In the genomic region with DNA sequence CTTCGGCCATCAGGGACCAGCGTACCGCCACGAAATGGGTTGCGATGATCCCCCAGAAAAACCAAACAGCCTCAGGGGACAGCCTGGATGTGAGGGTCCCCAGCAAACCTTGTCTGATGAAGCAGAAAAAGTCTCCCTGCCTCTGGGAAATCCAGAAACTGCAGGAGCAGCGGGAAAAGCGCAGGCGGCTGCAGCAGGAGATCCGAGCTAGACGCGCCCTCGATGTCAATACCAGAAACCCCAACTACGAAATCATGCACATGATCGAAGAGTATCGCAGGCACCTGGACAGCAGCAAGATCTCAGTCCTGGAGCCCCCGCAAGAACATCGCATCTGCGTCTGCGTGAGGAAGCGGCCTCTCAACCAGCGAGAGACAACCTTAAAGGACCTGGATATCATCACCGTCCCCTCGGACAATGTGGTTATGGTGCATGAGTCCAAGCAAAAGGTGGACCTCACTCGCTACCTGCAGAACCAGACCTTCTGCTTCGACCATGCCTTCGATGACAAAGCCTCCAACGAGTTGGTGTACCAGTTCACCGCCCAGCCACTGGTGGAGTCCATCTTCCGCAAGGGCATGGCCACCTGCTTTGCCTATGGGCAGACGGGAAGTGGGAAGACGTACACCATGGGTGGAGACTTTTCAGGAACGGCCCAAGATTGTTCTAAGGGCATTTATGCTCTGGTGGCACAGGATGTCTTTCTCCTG, we compare ENCODE assay signal across 38 cellular contexts. TPM values are rescaled to one million over a fixed set of nuclear protein-coding genes. Genes with fewer than 3 reads are reported as not detected.
"Had no signal": no experiment of that assay in that cellular context is flagged by ENCODE, and none has a peak within 500 bp of the region (broad histone marks: within the 10 kb centered on the region; RNA-seq: fewer than 3 reads in every experiment).

No MANE protein-coding gene starts in this region.

- ATAC-seq: activated CD8-positive, alpha-beta T cell treated with anti-CD3 and anti-CD28 coated beads for 36 hours; activated naive CD8-positive, alpha-beta T cell treated with anti-CD3 and anti-CD28 coated beads, Interleukin-2, amount 50 U/mL, for 24 hours; activated T-cell treated with anti-CD3 and anti-CD28 coated beads, Interleukin-2, amount 50 U/mL, for 4 hours; activated T-cell treated with anti-CD3 and anti-CD28 coated beads, Interleukin-2, amount 50 U/mL, for 72 hours; activated T-helper 17 cell treated with anti-CD3 and anti-CD28 coated beads, Interleukin-2, amount 50 U/mL, for 72 hours had no signal

- FAIRE-seq: TTC549 had no signal

- H3K9me3 Mint-ChIP-seq: activated CD4-positive, alpha-beta T cell treated with anti-CD3 and anti-CD28 coated beads, Interleukin-2, amount 10 ng/mL, durations not matched to agents 24 days and 14 days; activated naive CD4-positive, alpha-beta T cell treated with anti-CD3 and anti-CD28 coated beads, Interleukin-2, amount 50 U/mL, for 24 hours had no signal

- H3K4me3 Mint-ChIP-seq: activated B cell treated with CpG ODN at 0.5 μM for 24 hours; activated CD4-positive, alpha-beta memory T cell treated with anti-CD3 and anti-CD28 coated beads for 36 hours; activated CD4-positive, alpha-beta T cell treated with anti-CD3 and anti-CD28 coated beads, Interleukin-2, amount 10 ng/mL, durations not matched to agents 24 days and 14 days; activated CD8-positive, alpha-beta T cell treated with anti-CD3 and anti-CD28 coated beads for 36 hours; activated naive CD4-positive, alpha-beta T cell treated with anti-CD3 and anti-CD28 coated beads, Interleukin-2, amount 10 ng/mL, durations not matched to agents 7 days and 5 days; activated naive CD4-positive, alpha-beta T cell treated with anti-CD3 and anti-CD28 coated beads, Interleukin-2, amount 50 U/mL, for 24 hours; activated naive CD8-positive, alpha-beta T cell; activated naive CD8-positive, alpha-beta T cell treated with anti-CD3 and anti-CD28 coated beads, Interleukin-2, amount 10 ng/mL, durations not matched to agents 7 days and 5 days; activated naive CD8-positive, alpha-beta T cell treated with anti-CD3 and anti-CD28 coated beads, Interleukin-2, amount 50 U/mL, for 24 hours; activated T-cell treated with anti-CD3 and anti-CD28 coated beads, Interleukin-2, amount 50 U/mL, for 4 hours; activated T-cell treated with anti-CD3 and anti-CD28 coated beads, Interleukin-2, amount 50 U/mL, for 72 hours; activated T-helper 1 cell treated with anti-CD3 and anti-CD28 coated beads, Interleukin-12 subunit alpha, Interleukin-12 subunit beta, Interleukin-2, Interleukin-4 antibody, amounts not matched to agents 30 ng/mL and 10 ng/mL and 1 ng/mL, durations not matched to agents 14 hours and 24 hours and 36 hours; activated T-helper 17 cell treated with anti-CD3 and anti-CD28 coated beads, Interleukin-2, amount 50 U/mL, for 72 hours; brain; T-helper 1 cell treated with Interleukin-12 subunit alpha and Interleukin-12 subunit beta and Interleukin-4 antibody, amounts not matched to agents 30 μg/mL and 1 μg/mL, for 36 hours; T-helper 2 cell treated with Interferon-gamma antibody and Interleukin-4, amounts not matched to agents 5 μg/mL and 100 μg/mL, for 36 hours had no signal

- H3K36me3 ChIP-seq: ascending aorta had no signal

- H3K4me1 ChIP-seq: ascending aorta had no signal

- H3K27ac ChIP-seq: ascending aorta, VCaP had no signal

- H3K4me3 ChIP-seq: ascending aorta had no signal

- H3K4me1 Mint-ChIP-seq: activated B cell treated with CpG ODN at 0.5 μM for 24 hours; activated CD4-positive, alpha-beta T cell treated with anti-CD3 and anti-CD28 coated beads, Interleukin-2, amount 10 ng/mL, durations not matched to agents 24 days and 14 days; activated naive CD4-positive, alpha-beta T cell treated with anti-CD3 and anti-CD28 coated beads, Interleukin-2, amount 10 ng/mL, durations not matched to agents 7 days and 5 days; activated naive CD4-positive, alpha-beta T cell treated with anti-CD3 and anti-CD28 coated beads, Interleukin-2, amount 50 U/mL, for 24 hours; activated naive CD8-positive, alpha-beta T cell treated with anti-CD3 and anti-CD28 coated beads, Interleukin-2, amount 10 ng/mL, durations not matched to agents 7 days and 5 days; activated naive CD8-positive, alpha-beta T cell treated with anti-CD3 and anti-CD28 coated beads, Interleukin-2, amount 50 U/mL, for 24 hours; activated T-helper 17 cell treated with anti-CD3 and anti-CD28 coated beads, Interleukin-2, amount 50 U/mL, for 72 hours had no signal

- H3K9me3 ChIP-seq: ascending aorta had no signal

- H3K27ac Mint-ChIP-seq: activated B cell treated with CpG ODN at 0.5 μM for 24 hours; activated CD4-positive, alpha-beta memory T cell treated with anti-CD3 and anti-CD28 coated beads for 36 hours; activated CD4-positive, alpha-beta T cell treated with anti-CD3 and anti-CD28 coated beads, Interleukin-2, amount 10 ng/mL, durations not matched to agents 24 days and 14 days; activated CD8-positive, alpha-beta T cell treated with anti-CD3 and anti-CD28 coated beads for 36 hours; activated naive CD4-positive, alpha-beta T cell treated with anti-CD3 and anti-CD28 coated beads, Interleukin-2, amount 10 ng/mL, durations not matched to agents 7 days and 5 days; activated naive CD4-positive, alpha-beta T cell treated with anti-CD3 and anti-CD28 coated beads, Interleukin-2, amount 50 U/mL, for 24 hours; activated naive CD8-positive, alpha-beta T cell; activated naive CD8-positive, alpha-beta T cell treated with anti-CD3 and anti-CD28 coated beads, Interleukin-2, amount 10 ng/mL, durations not matched to agents 7 days and 5 days; activated naive CD8-positive, alpha-beta T cell treated with anti-CD3 and anti-CD28 coated beads, Interleukin-2, amount 50 U/mL, for 24 hours; activated T-cell treated with anti-CD3 and anti-CD28 coated beads, Interleukin-2, amount 50 U/mL, for 72 hours; activated T-helper 1 cell treated with anti-CD3 and anti-CD28 coated beads, Interleukin-12 subunit alpha, Interleukin-12 subunit beta, Interleukin-2, Interleukin-4 antibody, amounts not matched to agents 30 ng/mL and 10 ng/mL and 1 ng/mL, durations not matched to agents 14 hours and 24 hours and 36 hours; activated T-helper 17 cell treated with anti-CD3 and anti-CD28 coated beads, Interleukin-2, amount 50 U/mL, for 72 hours; brain; T-helper 1 cell treated with Interleukin-12 subunit alpha and Interleukin-12 subunit beta and Interleukin-4 antibody, amounts not matched to agents 30 μg/mL and 1 μg/mL, for 36 hours; T-helper 2 cell treated with Interferon-gamma antibody and Interleukin-4, amounts not matched to agents 5 μg/mL and 100 μg/mL, for 36 hours had no signal

- H3K36me3 Mint-ChIP-seq: activated CD4-positive, alpha-beta memory T cell treated with anti-CD3 and anti-CD28 coated beads for 36 hours; activated naive CD4-positive, alpha-beta T cell treated with anti-CD3 and anti-CD28 coated beads, Interleukin-2, amount 10 ng/mL, durations not matched to agents 7 days and 5 days; activated naive CD4-positive, alpha-beta T cell treated with anti-CD3 and anti-CD28 coated beads, Interleukin-2, amount 50 U/mL, for 24 hours; activated naive CD8-positive, alpha-beta T cell; activated naive CD8-positive, alpha-beta T cell treated with anti-CD3 and anti-CD28 coated beads, Interleukin-2, amount 10 ng/mL, durations not matched to agents 7 days and 5 days; brain had no signal

- DNase-seq: activated B cell treated with CpG ODN at 0.5 μM for 24 hours; activated CD4-positive, alpha-beta memory T cell treated with anti-CD3 and anti-CD28 coated beads for 36 hours; activated CD4-positive, alpha-beta T cell treated with anti-CD3 and anti-CD28 coated beads for 4 hours; activated CD4-positive, alpha-beta T cell treated with anti-CD3 and anti-CD28 coated beads, Interleukin-2, amount 10 ng/mL, durations not matched to agents 24 days and 14 days; activated CD4-positive, alpha-beta T cell treated with anti-CD3 and anti-CD28 coated beads, Interleukin-2, amount 50 U/mL, for 1 hour; activated CD4-positive, alpha-beta T cell treated with anti-CD3 and anti-CD28 coated beads, Interleukin-2, amount 50 U/mL, for 4 hours; activated CD4-positive, CD25-positive, alpha-beta regulatory T cell treated with anti-CD3 and anti-CD28 coated beads, Interleukin-2, amount 50 U/mL, for 72 hours; activated CD8-positive, alpha-beta memory T cell treated with anti-CD3 and anti-CD28 coated beads, Interleukin-2, amount 50 U/mL, for 4 hours; activated CD8-positive, alpha-beta T cell treated with anti-CD3 and anti-CD28 coated beads for 36 hours; activated effector memory CD4-positive, alpha-beta T cell treated with Interleukin-2 at 50 U/mL for 16 hours; activated gamma-delta T cell; activated naive CD4-positive, alpha-beta T cell treated with anti-CD3 and anti-CD28 coated beads, Interleukin-2, amount 10 ng/mL, durations not matched to agents 7 days and 5 days; activated naive CD4-positive, alpha-beta T cell treated with Interleukin-2 at 50 U/mL for 16 hours; activated naive CD8-positive, alpha-beta T cell treated with anti-CD3 and anti-CD28 coated beads, Interleukin-2, amount 10 ng/mL, durations not matched to agents 7 days and 5 days; activated naive CD8-positive, alpha-beta T cell treated with anti-CD3 and anti-CD28 coated beads, Interleukin-2, amount 50 U/mL, for 24 hours; activated T-cell treated with anti-CD3 and anti-CD28 coated beads for 4 hours; activated T-cell treated with anti-CD3 and anti-CD28 coated beads, Interleukin-2, amount 50 U/mL, for 1 hour; activated T-cell treated with anti-CD3 and anti-CD28 coated beads, Interleukin-2, amount 50 U/mL, for 4 hours; activated T-cell treated with anti-CD3 and anti-CD28 coated beads, Interleukin-2, amount 50 U/mL, for 72 hours; amygdala; anterior cingulate cortex; central memory CD4-positive, alpha-beta T cell; T-helper 1 cell; T-helper 2 cell; T-helper 9 cell had no signal

- H3K27me3 ChIP-seq: ascending aorta had no signal

- H3K27me3 Mint-ChIP-seq: activated B cell treated with CpG ODN at 0.5 μM for 24 hours; activated CD4-positive, alpha-beta memory T cell treated with anti-CD3 and anti-CD28 coated beads for 36 hours; activated CD4-positive, alpha-beta T cell treated with anti-CD3 and anti-CD28 coated beads, Interleukin-2, amount 10 ng/mL, durations not matched to agents 24 days and 14 days; activated CD8-positive, alpha-beta T cell treated with anti-CD3 and anti-CD28 coated beads for 36 hours; activated naive CD4-positive, alpha-beta T cell treated with anti-CD3 and anti-CD28 coated beads, Interleukin-2, amount 10 ng/mL, durations not matched to agents 7 days and 5 days; activated naive CD4-positive, alpha-beta T cell treated with anti-CD3 and anti-CD28 coated beads, Interleukin-2, amount 50 U/mL, for 24 hours; activated naive CD8-positive, alpha-beta T cell; activated naive CD8-positive, alpha-beta T cell treated with anti-CD3 and anti-CD28 coated beads, Interleukin-2, amount 10 ng/mL, durations not matched to agents 7 days and 5 days; activated naive CD8-positive, alpha-beta T cell treated with anti-CD3 and anti-CD28 coated beads, Interleukin-2, amount 50 U/mL, for 24 hours; activated T-helper 17 cell treated with anti-CD3 and anti-CD28 coated beads, Interleukin-2, amount 50 U/mL, for 72 hours had no signal

RNA-seq across cellular contexts. Expression of gene KIF2B, which starts 0.8 kb away (rescaled TPM):
- total RNA-seq: activated B cell treated with CpG ODN at 0.5 μM for 24 hours; activated CD4-positive, alpha-beta memory T cell treated with anti-CD3 and anti-CD28 coated beads for 36 hours; activated CD4-positive, alpha-beta T cell treated with anti-CD3 and anti-CD28 coated beads, Interleukin-2, amount 10 ng/mL, durations not matched to agents 24 days and 14 days; activated CD8-positive, alpha-beta memory T cell treated with anti-CD3 and anti-CD28 coated beads for 36 hours; activated CD8-positive, alpha-beta T cell treated with anti-CD3 and anti-CD28 coated beads for 36 hours; activated naive CD8-positive, alpha-beta T cell treated with anti-CD3 and anti-CD28 coated beads, Interleukin-2, amount 10 ng/mL, durations not matched to agents 7 days and 5 days; activated T-cell treated with anti-CD3 and anti-CD28 coated beads, Interleukin-2, amount 50 U/mL, for 4 hours; activated T-cell treated with anti-CD3 and anti-CD28 coated beads, Interleukin-2, amount 50 U/mL, for 72 hours; activated T-helper 1 cell treated with anti-CD3 and anti-CD28 coated beads, Interleukin-12 subunit alpha, Interleukin-12 subunit beta, Interleukin-2, Interleukin-4 antibody, amounts not matched to agents 30 ng/mL and 10 ng/mL and 1 ng/mL, durations not matched to agents 14 hours and 24 hours and 36 hours; activated T-helper 17 cell treated with anti-CD3 and anti-CD28 coated beads, Interleukin-2, amount 50 U/mL, for 72 hours; ascending aorta; cardiac septum; cerebellum had no signal
